9 cellular contexts compared by ENCODE assay signal in genomic region chr15:90106522-90107117, GRCh38. TPM values are rescaled to one million over a fixed set of nuclear protein-coding genes. Genes with fewer than 3 reads are reported as not detected.
A peak's percentile ranks its signal among the peaks of the same experiment; 100 is the strongest.
DNase-seq lines count a peak whose midpoint lies in the region; ATAC-seq, FAIRE-seq and TF ChIP-seq lines count a peak whose summit lies in the region.
"Had no signal": no experiment of that assay in that cellular context is flagged by ENCODE, and none has a peak within 500 bp of the region (broad histone marks: within the 10 kb centered on the region; RNA-seq: fewer than 3 reads in every experiment).

No MANE protein-coding gene starts in this region.

- no peak overlapping the region for H3K4me3 ChIP-seq in fibroblast of mammary gland (ENCODE audit: control insufficient read depth, low read depth, low read length)
- H3K4me3 ChIP-seq: GM12878 had no signal

- ATAC-seq in GM18868 (IDR thresholded peaks at IDR 0.05; ENCODE audit: unreplicated experiment): no peak
- ATAC-seq in HG02610 (IDR thresholded peaks at IDR 0.05; ENCODE audit: unreplicated experiment): no peak
- ATAC-seq in HG02763 (IDR thresholded peaks at IDR 0.05; ENCODE audit: unreplicated experiment): no peak
- ATAC-seq: GM12878 had no signal

- FAIRE-seq in RCC 7860 (lab: Jason Lieb, UNC): no peak
- FAIRE-seq: GM12878 had no signal

- no peak for TF ChIP-seq CTCF in fibroblast of mammary gland (conservative IDR thresholded peaks at IDR 0.05; ENCODE audit: control insufficient read depth, insufficient read depth, low read depth, low read length)

- peak; percentile 84 for DNase-seq in GM03348 (ENCODE audit: low spot score)
- peak; percentile 48 for DNase-seq in RCC 7860 (ENCODE audit: low spot score)
- peak; percentile 39 for DNase-seq in fibroblast of mammary gland (ENCODE audit: low read depth)
- peak; percentile 70 for DNase-seq in posterior vena cava (ENCODE audit: low spot score)
- DNase-seq in NCI-H187 (lab: John Stamatoyannopoulos, UW): no peak

- intact Hi-C loops in posterior vena cava (cut with DNase I): no loop called here

RNA-seq across cellular contexts. Expression of gene IDH2, which starts 4.4 kb away (rescaled TPM):
- 100 to 1,000 TPM in 1 of 2 donors, 10 to 100 TPM in 1; 68.7 to 103 TPM for total RNA-seq in posterior vena cava

Comparison
In these comparisons a context has a peak if more than half of its experiments do, and no peak if none do; other contexts are left out.
1. DNase-seq: peak in GM03348 (single experiment), RCC 7860 (single experiment), fibroblast of mammary gland (single experiment) and posterior vena cava (single experiment); none in NCI-H187 (0 of 2).